10 cellular contexts compared by ENCODE assay signal in the genomic region with DNA sequence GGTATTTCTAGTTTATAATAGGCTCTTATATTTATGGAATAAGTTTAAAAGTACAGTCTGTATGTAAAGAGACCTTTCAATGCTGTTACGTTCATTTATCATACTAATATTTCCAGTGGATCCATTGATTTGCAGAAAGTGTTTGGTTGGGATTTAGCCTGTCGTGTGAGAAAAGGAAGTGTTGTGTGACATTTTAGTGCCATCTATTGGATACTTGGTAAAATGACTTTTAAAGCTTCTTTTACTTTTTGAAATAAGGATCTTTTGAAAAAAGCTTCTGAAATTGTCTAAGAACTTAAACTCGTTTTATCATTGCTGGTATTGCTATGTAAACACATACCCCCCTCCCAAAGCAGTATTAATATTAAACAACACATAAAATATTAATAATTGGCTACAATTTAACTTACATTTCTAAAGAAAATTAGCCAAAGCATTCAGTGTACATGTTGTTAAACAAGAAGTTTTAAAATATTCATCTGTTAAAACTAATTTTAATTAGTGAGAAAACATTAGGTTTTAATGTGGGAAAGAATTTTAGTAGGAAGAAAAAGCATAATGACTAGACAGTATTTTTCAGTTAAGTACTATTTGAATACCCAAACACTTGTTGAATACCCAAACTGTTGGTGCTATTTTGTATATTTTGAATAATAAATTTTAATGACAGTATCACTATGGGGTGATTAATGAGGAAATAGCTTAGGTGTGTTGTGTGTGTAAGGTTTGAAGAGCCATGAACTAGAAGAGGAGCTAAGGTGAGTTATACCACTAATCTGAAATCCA. TPM values are rescaled to one million over a fixed set of nuclear protein-coding genes. Genes with fewer than 3 reads are reported as not detected.
DNase-seq lines count a peak whose midpoint lies in the region; ATAC-seq, FAIRE-seq and TF ChIP-seq lines count a peak whose summit lies in the region.
"Had no signal": no experiment of that assay in that cellular context is flagged by ENCODE, and none has a peak within 500 bp of the region (broad histone marks: within the 10 kb centered on the region; RNA-seq: fewer than 3 reads in every experiment).

No MANE protein-coding gene starts in this region.

- intact Hi-C loops in esophagus squamous epithelium (cut with DNase I): loop anchor here (10.0 kb wide), 1 partner anchor 112 kb away; no protein-coding TSS in a partner anchor
- intact Hi-C loops in pancreas (cut with DNase I): loop anchor here in 1 of 3 donors (10.0 kb wide), 1 partner anchor 112 kb away; no protein-coding TSS in a partner anchor
- intact Hi-C loops in posterior vena cava (cut with DNase I): loop anchor here (10.0 kb wide), 2 partner anchors 112 to 212 kb away; partner anchors contain the start of gene SHQ1 (in 1 of the 2)

- no peak overlapping the region for H3K27ac Mint-ChIP-seq in WTC11
- H3K27ac Mint-ChIP-seq: dendritic cell treated with granulocyte-macrophage colony-stimulating factor and Interleukin-4, amounts not matched to agents 40 ng/mL and 50 ng/mL, for 4 days had no signal

- H3K27me3 ChIP-seq in AG04450 (ENCODE audit: control insufficient read depth, insufficient read depth, low read length) (no peaks in the 10 kb centered on the region), Peyer's patch (no peaks in the 10 kb centered on the region), esophagus squamous epithelium (no peaks in the 10 kb centered on the region), pancreas (no peaks in the 10 kb centered on the region)

- H3K27ac ChIP-seq in AG04450 (ENCODE audit: low read depth, low read length): no peak overlapping the region
- no peak overlapping the region for H3K27ac ChIP-seq in Peyer's patch
- H3K27ac ChIP-seq in esophagus squamous epithelium: peak overlapping the region in 2 of 4 donors; percentile 42 to 45
- no peak overlapping the region for H3K27ac ChIP-seq in pancreas

- H3K4me1 Mint-ChIP-seq in WTC11: peaks cover 37% of the 10 kb centered on the region

- in situ Hi-C loops in GM13976 (cut with MboI; ENCODE audit: low sequenced_read_pairs, unreplicated experiment): loop anchor here (10.0 kb wide), 1 partner anchor 112 kb away; no protein-coding TSS in a partner anchor

- peak; percentile 90 for FAIRE-seq in pancreas (lab: Jason Lieb, UNC)

- no peaks in the 10 kb centered on the region for H3K9me3 Mint-ChIP-seq in WTC11
- H3K9me3 Mint-ChIP-seq: dendritic cell treated with granulocyte-macrophage colony-stimulating factor and Interleukin-4, amounts not matched to agents 40 ng/mL and 50 ng/mL, for 4 days had no signal

- H3K9me3 ChIP-seq in AG04450 (ENCODE audit: control insufficient read depth, insufficient read depth, low read length) (no peaks in the 10 kb centered on the region), Peyer's patch (no peaks in the 10 kb centered on the region), esophagus squamous epithelium (no peaks in the 10 kb centered on the region), pancreas (no peaks in the 10 kb centered on the region)
- H3K9me3 ChIP-seq: HAP-1 had no signal

- 8 to 12% methylated on average over 3 of the region's 3 CpGs for WGBS in esophagus squamous epithelium, 2 donors
- WGBS in pancreas, 2 donors: 3 to 4% methylated on average over 3 of the region's 3 CpGs

- TF ChIP-seq POLR2A in Peyer's patch (IDR thresholded peaks at IDR 0.05): no peak
- no peak for TF ChIP-seq POLR2A in esophagus squamous epithelium (IDR thresholded peaks at IDR 0.05)

- CTCF ChIA-PET in AG04450 (lab: Charles Lee) (interaction anchor here (0.6 to 5.1 kb wide), 25 partner anchors 9 to 238 kb away, joined by 3 to 80 read pairs (median 5); partner anchors contain the start of genes PPP4R2 and SHQ1), WTC11 (lab: Charles Lee) (interaction anchor here (0.6 to 2.2 kb wide), 15 partner anchors 10 to 445 kb away, joined by 3 to 14 read pairs (median 5); partner anchors contain the start of gene PPP4R2)

- no peak overlapping the region for H3K4me3 ChIP-seq in AG04450 (ENCODE audit: low read depth, low read length)
- H3K4me3 ChIP-seq in Peyer's patch: no peak overlapping the region
- no peak overlapping the region for H3K4me3 ChIP-seq in esophagus squamous epithelium
- no peak overlapping the region for H3K4me3 ChIP-seq in pancreas
- H3K4me3 ChIP-seq: HAP-1 had no signal

- ATAC-seq in pancreas (peak; percentile 58 to 89 (median 86)), GM21576 (IDR thresholded peaks at IDR 0.05; ENCODE audit: unreplicated experiment) (no peak), WTC11 (no peak)

- no peak for DNase-seq in AG04450 (ENCODE audit: low read depth, low spot score)
- DNase-seq in GM13976 (ENCODE audit: low spot score): peak; percentile 36
- DNase-seq in Peyer's patch: no peak
- DNase-seq in esophagus squamous epithelium (lab: John Stamatoyannopoulos, UW): no peak
- no peak for DNase-seq in pancreas
- no peak for DNase-seq in posterior vena cava (ENCODE audit: low spot score)
- DNase-seq in WTC11 (ENCODE audit: low spot score): no peak

- POLR2A ChIA-PET in AG04450 (lab: Yijun Ruan, JAX): interaction anchor here (0.6 kb wide), 1 partner anchor 25 kb away, joined by 9 read pairs; no protein-coding TSS in a partner anchor
- POLR2A ChIA-PET in WTC11 (lab: Charles Lee): interaction anchor here (0.5 kb wide), 1 partner anchor 183 kb away, joined by 3 read pairs; no protein-coding TSS in a partner anchor

- TF ChIP-seq CTCF in AG04450 (IDR thresholded peaks at IDR 0.05; ENCODE audit: low read depth, low read length) (peak; percentile 52), GM13976 (IDR thresholded peaks at IDR 0.05; ENCODE audit: borderline replicate concordance, control extremely low read depth, extremely low read depth, insufficient read depth, missing control alignments) (peak; percentile 27), Peyer's patch (IDR thresholded peaks at IDR 0.05) (peak in 4 of 6 experiments; percentile 47 to 79 (median 70)), esophagus squamous epithelium (IDR thresholded peaks at IDR 0.05) (peak in 5 of 6 experiments; percentile 28 to 61 (median 41)), pancreas (IDR thresholded peaks at IDR 0.05) (no peak), WTC11 (IDR thresholded peaks at IDR 0.05) (no peak)

- H3K4me3 Mint-ChIP-seq in WTC11: no peak overlapping the region
- H3K4me3 Mint-ChIP-seq: dendritic cell treated with granulocyte-macrophage colony-stimulating factor and Interleukin-4, amounts not matched to agents 40 ng/mL and 50 ng/mL, for 4 days had no signal

- H3K36me3 Mint-ChIP-seq in WTC11: peaks cover 11% of the 10 kb centered on the region; the same call in 1 of the 2 replicates

- H3K4me1 ChIP-seq in Peyer's patch (peaks cover 0 to 23% (median 0%) of the 10 kb centered on the region in 4 donors), esophagus squamous epithelium (peaks cover 7 to 19% (median 8%) of the 10 kb centered on the region in 3 donors), pancreas (peaks cover 0 to 5% (median 0%) of the 10 kb centered on the region in 3 donors)

- H3K36me3 ChIP-seq in Peyer's patch (no peaks in the 10 kb centered on the region), esophagus squamous epithelium (peaks cover 0 to 8% (median 0%) of the 10 kb centered on the region in 3 donors), pancreas (no peaks in the 10 kb centered on the region)

- H3K27me3 Mint-ChIP-seq in WTC11 (ENCODE audit: low read depth): no peaks in the 10 kb centered on the region
- H3K27me3 Mint-ChIP-seq: dendritic cell treated with granulocyte-macrophage colony-stimulating factor and Interleukin-4, amounts not matched to agents 40 ng/mL and 50 ng/mL, for 4 days had no signal

TF ChIP-seq in WTC11, 78 proteins besides CTCF, POLR2A, EP300 and RAD21:
- no peak for TF ChIP-seq ZBTB21 (CRISPR knock-in tag; IDR thresholded peaks at IDR 0.05; ENCODE audit: borderline replicate concordance)

RNA-seq across cellular contexts. Expression of gene EBLN2, which starts 4.9 kb away (rescaled TPM):
- polyA plus RNA-seq in AG04450 (2011; rRNA removed) (2.1 and 3.2 TPM in 2 replicates), pancreas (1 to 10 TPM in 1 of 2 donors, under 1 TPM in 1; 0.95 to 1.2 TPM)
- polyA minus RNA-seq in AG04450 (2011; rRNA and poly(A)+ RNA removed): 8.3 and 9.3 TPM in 2 replicates
- total RNA-seq in Peyer's patch (10 to 100 TPM in 3 of 4 donors, 1 to 10 TPM in 1; 8.2 to 14.9 (median 11.9) TPM), esophagus squamous epithelium (1 to 10 TPM; 1.1 to 6.3 (median 4.4) TPM), pancreas (1 to 10 TPM in 5 of 6 donors, under 1 TPM in 1; 0.79 to 2.9 (median 1.6) TPM), posterior vena cava (1 to 10 TPM; 4.0 to 4.8 TPM), WTC11 (2021) (2.3 to 4.3 TPM (median 3.1 TPM) in 3 replicates)

RNA-seq across cellular contexts. Expression of gene PPP4R2, which starts 59.9 kb away (rescaled TPM):
- polyA plus RNA-seq in AG04450 (2011; rRNA removed) (35.1 and 48.7 TPM in 2 replicates), pancreas (10 to 100 TPM in 1 of 2 donors, 1 to 10 TPM in 1; 8.2 to 13.7 TPM)
- polyA minus RNA-seq in AG04450 (2011; rRNA and poly(A)+ RNA removed): 12.0 and 32.3 TPM in 2 replicates
- total RNA-seq in Peyer's patch (10 to 100 TPM; 39.9 to 49.6 (median 44.2) TPM), esophagus squamous epithelium (10 to 100 TPM; 22.7 to 38.9 (median 30.6) TPM), pancreas (10 to 100 TPM; 18.3 to 45.6 (median 24.4) TPM), posterior vena cava (10 to 100 TPM; 36.3 to 50.1 TPM), WTC11 (2021) (70.3 to 80.4 TPM (median 78.1 TPM) in 3 replicates)

Comparison
In these comparisons a context has a peak if more than half of its experiments do, and no peak if none do; other contexts are left out.
1. CTCF ChIP-seq: peak in AG04450 (single experiment), GM13976 (single experiment), Peyer's patch (4 of 6) and esophagus squamous epithelium (5 of 6); none in pancreas (0 of 4) and WTC11 (single experiment).
2. ATAC-seq: peak in pancreas (4 of 4); none in GM21576 (single experiment) and WTC11 (single experiment).